1 cellular context compared by ENCODE assay signal in genomic region chr9:38030658-38031057, GRCh38.
TF ChIP-seq lines count a peak whose summit lies in the region.

No MANE protein-coding gene starts in this region.

TF ChIP-seq in HCT116, 20 proteins besides CTCF, POLR2A, EP300 and RAD21 (continued from another document):
- TF ChIP-seq, protein P1, sequence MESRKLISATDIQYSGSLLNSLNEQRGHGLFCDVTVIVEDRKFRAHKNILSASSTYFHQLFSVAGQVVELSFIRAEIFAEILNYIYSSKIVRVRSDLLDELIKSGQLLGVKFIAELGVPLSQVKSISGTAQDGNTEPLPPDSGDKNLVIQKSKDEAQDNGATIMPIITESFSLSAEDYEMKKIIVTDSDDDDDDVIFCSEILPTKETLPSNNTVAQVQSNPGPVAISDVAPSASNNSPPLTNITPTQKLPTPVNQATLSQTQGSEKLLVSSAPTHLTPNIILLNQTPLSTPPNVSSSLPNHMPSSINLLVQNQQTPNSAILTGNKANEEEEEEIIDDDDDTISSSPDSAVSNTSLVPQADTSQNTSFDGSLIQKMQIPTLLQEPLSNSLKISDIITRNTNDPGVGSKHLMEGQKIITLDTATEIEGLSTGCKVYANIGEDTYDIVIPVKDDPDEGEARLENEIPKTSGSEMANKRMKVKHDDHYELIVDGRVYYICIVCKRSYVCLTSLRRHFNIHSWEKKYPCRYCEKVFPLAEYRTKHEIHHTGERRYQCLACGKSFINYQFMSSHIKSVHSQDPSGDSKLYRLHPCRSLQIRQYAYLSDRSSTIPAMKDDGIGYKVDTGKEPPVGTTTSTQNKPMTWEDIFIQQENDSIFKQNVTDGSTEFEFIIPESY (IDR thresholded peaks at IDR 0.05; ENCODE audit: extremely low read depth, insufficient replicate concordance, low read length): no peak
- TF ChIP-seq POLR2AphosphoS5 (IDR thresholded peaks at IDR 0.05; ENCODE audit: low read depth, low read length) (no peak), EZH2 (IDR thresholded peaks at IDR 0.05) (no peak), SP1 (IDR thresholded peaks at IDR 0.05; ENCODE audit: low read depth) (no peak), MAX (IDR thresholded peaks at IDR 0.05) (no peak), ELF1 (IDR thresholded peaks at IDR 0.05; ENCODE audit: borderline replicate concordance, low read depth) (no peak)
